8 cellular contexts compared by ENCODE assay signal in the genomic region with DNA sequence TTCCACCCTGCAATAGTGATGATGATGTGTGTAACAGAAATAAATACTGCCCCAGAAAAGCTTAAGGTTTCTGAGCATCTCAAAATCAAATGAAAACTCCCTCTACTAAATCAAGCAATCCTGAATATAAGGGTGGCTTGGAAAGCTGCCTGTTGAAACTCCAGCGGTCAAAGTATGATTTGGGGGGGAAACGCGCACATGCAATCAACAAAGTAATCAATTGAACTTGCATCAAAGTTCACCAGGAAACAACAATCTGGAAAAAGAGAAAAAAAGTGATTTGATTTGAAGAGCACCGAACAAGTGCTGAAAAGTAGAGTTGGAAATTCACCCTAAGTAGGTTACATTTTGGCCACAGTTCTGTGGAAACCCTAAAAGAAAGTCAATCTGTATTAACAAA. TPM values are rescaled to one million over a fixed set of nuclear protein-coding genes. Genes with fewer than 3 reads are reported as not detected.
DNase-seq lines count a peak whose midpoint lies in the region; ATAC-seq, FAIRE-seq and TF ChIP-seq lines count a peak whose summit lies in the region.

No MANE protein-coding gene starts in this region.

- intact Hi-C loops in activated CD4-positive, alpha-beta T cell treated with anti-CD3 and anti-CD28 coated beads, Interleukin-2, amount 10 ng/mL, durations not matched to agents 24 days and 14 days (cut with micrococcal nuclease): loop anchor here (2.0 to 10.0 kb wide), 2 partner anchors 332 to 894 kb away; no protein-coding TSS in a partner anchor
- intact Hi-C loops in kidney (cut with DNase I): no loop called here

- H3K27me3 Mint-ChIP-seq in activated CD4-positive, alpha-beta T cell treated with anti-CD3 and anti-CD28 coated beads, Interleukin-2, amount 10 ng/mL, durations not matched to agents 24 days and 14 days: no peaks in the 10 kb centered on the region
- H3K27me3 Mint-ChIP-seq in activated naive CD8-positive, alpha-beta T cell treated with anti-CD3 and anti-CD28 coated beads, Interleukin-2, amount 10 ng/mL, durations not matched to agents 7 days and 5 days: no peaks in the 10 kb centered on the region

- no peaks in the 10 kb centered on the region for H3K9me3 Mint-ChIP-seq in activated CD4-positive, alpha-beta T cell treated with anti-CD3 and anti-CD28 coated beads, Interleukin-2, amount 10 ng/mL, durations not matched to agents 24 days and 14 days
- H3K9me3 Mint-ChIP-seq in activated naive CD8-positive, alpha-beta T cell treated with anti-CD3 and anti-CD28 coated beads, Interleukin-2, amount 10 ng/mL, durations not matched to agents 7 days and 5 days: no peaks in the 10 kb centered on the region

- H3K9me3 ChIP-seq in kidney (ENCODE audit: control insufficient read depth in 1 of 2, low read length in 2 of 2) (no peaks in the 10 kb centered on the region), suprapubic skin (no peaks in the 10 kb centered on the region)

- no peak for DNase-seq in activated CD4-positive, alpha-beta T cell treated with anti-CD3 and anti-CD28 coated beads, Interleukin-2, amount 10 ng/mL, durations not matched to agents 24 days and 14 days
- DNase-seq in activated CD4-positive, alpha-beta T cell treated with anti-CD3 and anti-CD28 coated beads, Interleukin-2, amount 50 U/mL, for 4 hours: no peak
- no peak for DNase-seq in activated naive CD8-positive, alpha-beta T cell treated with anti-CD3 and anti-CD28 coated beads, Interleukin-2, amount 10 ng/mL, durations not matched to agents 7 days and 5 days
- DNase-seq in kidney (no peak), suprapubic skin (ENCODE audit: low spot score in 2 of 2) (no peak), RPMI8226 (no peak), cerebellar cortex (ENCODE audit: low spot score) (no peak)

- TF ChIP-seq EP300 in suprapubic skin (IDR thresholded peaks at IDR 0.05): no peak

- no peak for ATAC-seq in activated naive CD8-positive, alpha-beta T cell treated with anti-CD3 and anti-CD28 coated beads, Interleukin-2, amount 10 ng/mL, durations not matched to agents 7 days and 5 days (ENCODE audit: low read depth)
- no peak for ATAC-seq in GM21423 (IDR thresholded peaks at IDR 0.05; ENCODE audit: unreplicated experiment)

- H3K4me1 ChIP-seq in kidney (ENCODE audit: control insufficient read depth in 1 of 2, insufficient read depth in 1 of 2, low read depth in 1 of 2, low read length in 2 of 2) (peaks cover 4 to 5% of the 10 kb centered on the region in 2 donors), suprapubic skin (peaks cover 41% of the 10 kb centered on the region)

- H3K4me1 Mint-ChIP-seq in activated CD4-positive, alpha-beta T cell treated with anti-CD3 and anti-CD28 coated beads, Interleukin-2, amount 10 ng/mL, durations not matched to agents 24 days and 14 days: peaks cover 47% of the 10 kb centered on the region
- H3K4me1 Mint-ChIP-seq in activated naive CD8-positive, alpha-beta T cell treated with anti-CD3 and anti-CD28 coated beads, Interleukin-2, amount 10 ng/mL, durations not matched to agents 7 days and 5 days: peaks cover 32% of the 10 kb centered on the region

- H3K4me3 ChIP-seq in kidney (ENCODE audit: low read length in 2 of 2): peak overlapping the region; percentile 74 to 89
- peak overlapping the region; percentile 87 for H3K4me3 ChIP-seq in suprapubic skin

- H3K36me3 Mint-ChIP-seq in activated CD4-positive, alpha-beta T cell treated with anti-CD3 and anti-CD28 coated beads, Interleukin-2, amount 10 ng/mL, durations not matched to agents 24 days and 14 days (ENCODE audit: low read depth): peaks cover 33% of the 10 kb centered on the region
- peaks cover 12% of the 10 kb centered on the region for H3K36me3 Mint-ChIP-seq in activated naive CD8-positive, alpha-beta T cell treated with anti-CD3 and anti-CD28 coated beads, Interleukin-2, amount 10 ng/mL, durations not matched to agents 7 days and 5 days

- FAIRE-seq in kidney (lab: Jason Lieb, UNC): no peak

- WGBS in suprapubic skin: 0% methylated on average over 4 of the region's 4 CpGs

- peak overlapping the region; percentile 71 to 82 for H3K9ac ChIP-seq in kidney (ENCODE audit: low read length in 2 of 2)

- H3K27ac Mint-ChIP-seq in activated CD4-positive, alpha-beta T cell treated with anti-CD3 and anti-CD28 coated beads, Interleukin-2, amount 10 ng/mL, durations not matched to agents 24 days and 14 days: peak overlapping the region; percentile 94
- H3K27ac Mint-ChIP-seq in activated naive CD8-positive, alpha-beta T cell treated with anti-CD3 and anti-CD28 coated beads, Interleukin-2, amount 10 ng/mL, durations not matched to agents 7 days and 5 days: peak overlapping the region; percentile 81

- no peaks in the 10 kb centered on the region for H3K36me3 ChIP-seq in kidney (ENCODE audit: control insufficient read depth in 1 of 2, insufficient read depth in 2 of 2, low read length in 2 of 2)
- no peaks in the 10 kb centered on the region for H3K36me3 ChIP-seq in suprapubic skin

- H3K27ac ChIP-seq in kidney (ENCODE audit: low read depth in 2 of 2, low read length in 2 of 2) (peak overlapping the region; percentile 78 to 91), suprapubic skin (peak overlapping the region; percentile 98)

- no peaks in the 10 kb centered on the region for H3K27me3 ChIP-seq in suprapubic skin

- TF ChIP-seq CTCF in kidney (IDR thresholded peaks at IDR 0.05; ENCODE audit: borderline replicate concordance, extremely low read depth, insufficient read depth) (no peak), suprapubic skin (IDR thresholded peaks at IDR 0.05) (no peak)

- peak overlapping the region; percentile 95 for H3K4me3 Mint-ChIP-seq in activated CD4-positive, alpha-beta T cell treated with anti-CD3 and anti-CD28 coated beads, Interleukin-2, amount 10 ng/mL, durations not matched to agents 24 days and 14 days
- peak overlapping the region; percentile 93 for H3K4me3 Mint-ChIP-seq in activated naive CD8-positive, alpha-beta T cell treated with anti-CD3 and anti-CD28 coated beads, Interleukin-2, amount 10 ng/mL, durations not matched to agents 7 days and 5 days

- TF ChIP-seq POLR2A in suprapubic skin (IDR thresholded peaks at IDR 0.05): no peak

- POLR2A ChIA-PET in activated naive CD8-positive, alpha-beta T cell treated with anti-CD3 and anti-CD28 coated beads, Interleukin-2, amount 10 ng/mL, durations not matched to agents 7 days and 5 days (lab: Charles Lee): interaction anchor here (1.0 to 1.7 kb wide), 2 partner anchors 8 to 44 kb away, joined by 3 to 9 read pairs; partner anchors contain the start of gene CDKN3

RNA-seq across cellular contexts. Expression of gene CNIH1, which starts 0.7 kb away (rescaled TPM):
- 113 and 116 TPM in 2 replicates for total RNA-seq in activated CD4-positive, alpha-beta T cell treated with anti-CD3 and anti-CD28 coated beads, Interleukin-2, amount 10 ng/mL, durations not matched to agents 24 days and 14 days
- total RNA-seq in activated naive CD8-positive, alpha-beta T cell treated with anti-CD3 and anti-CD28 coated beads, Interleukin-2, amount 10 ng/mL, durations not matched to agents 7 days and 5 days: 10 to 100 TPM; 54.9 to 63.2 TPM
- total RNA-seq in kidney (64.8 TPM), suprapubic skin (100 to 1,000 TPM in 2 of 4 donors, 10 to 100 TPM in 2; 48.9 to 137 (median 99.3) TPM)
- polyA plus RNA-seq in kidney (ENCODE audit: insufficient read depth, low read depth, low replicate concordance): 78.3 TPM

RNA-seq across cellular contexts. Expression of gene CDKN3, which starts 43.6 kb away (rescaled TPM):
- total RNA-seq in activated CD4-positive, alpha-beta T cell treated with anti-CD3 and anti-CD28 coated beads, Interleukin-2, amount 10 ng/mL, durations not matched to agents 24 days and 14 days: 42.5 and 50.8 TPM in 2 replicates
- 10 to 100 TPM; 64.8 to 67.6 TPM for total RNA-seq in activated naive CD8-positive, alpha-beta T cell treated with anti-CD3 and anti-CD28 coated beads, Interleukin-2, amount 10 ng/mL, durations not matched to agents 7 days and 5 days
- total RNA-seq in kidney (1.2 TPM), suprapubic skin (1 to 10 TPM in 3 of 4 donors, not detected in 1; 4.9 to 8.0 (median 7.5) TPM)
- 2.1 TPM for polyA plus RNA-seq in kidney (ENCODE audit: insufficient read depth, low read depth, low replicate concordance)

RNA-seq across cellular contexts. Expression of gene GMFB, which starts 48.3 kb away (rescaled TPM):
- 40.9 and 41.1 TPM in 2 replicates for total RNA-seq in activated CD4-positive, alpha-beta T cell treated with anti-CD3 and anti-CD28 coated beads, Interleukin-2, amount 10 ng/mL, durations not matched to agents 24 days and 14 days
- 10 to 100 TPM; 31.3 to 36.4 TPM for total RNA-seq in activated naive CD8-positive, alpha-beta T cell treated with anti-CD3 and anti-CD28 coated beads, Interleukin-2, amount 10 ng/mL, durations not matched to agents 7 days and 5 days
- 53.6 TPM for total RNA-seq in kidney
- polyA plus RNA-seq in kidney (ENCODE audit: insufficient read depth, low read depth, low replicate concordance): 22.7 TPM
- 10 to 100 TPM; 24.1 to 44.3 (median 26.6) TPM for total RNA-seq in suprapubic skin
